Comparison of ENCODE assay signal across 1 cellular context in the genomic region with DNA sequence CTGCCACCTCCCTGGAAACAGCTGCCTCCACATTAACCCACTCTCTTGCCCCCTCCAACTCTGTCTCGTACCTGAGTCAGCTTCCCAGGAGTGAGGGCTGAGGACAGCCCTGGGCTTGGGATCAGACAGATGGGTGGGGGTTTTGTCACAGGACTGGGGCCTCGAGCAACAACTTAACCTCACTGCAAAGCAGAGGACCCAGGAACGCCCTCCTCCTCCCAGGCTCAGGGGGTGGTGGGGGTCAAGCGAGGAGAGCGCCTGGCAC.
TF ChIP-seq lines count a peak whose summit lies in the region.

No MANE protein-coding gene starts in this region.

TF ChIP-seq in IMR-90, 13 proteins besides CTCF, POLR2A, EP300 and RAD21:
- TF ChIP-seq RFX5 (IDR thresholded peaks at IDR 0.05; ENCODE audit: low read depth, low read length) (no peak), MAZ (IDR thresholded peaks at IDR 0.05; ENCODE audit: borderline replicate concordance, low read depth, low read length) (no peak), CEBPB (IDR thresholded peaks at IDR 0.05; ENCODE audit: low read depth, low read length) (no peak), SMC3 (IDR thresholded peaks at IDR 0.05; ENCODE audit: low read depth, low read length) (no peak), BHLHE40 (IDR thresholded peaks at IDR 0.05; ENCODE audit: low read depth, low read length) (no peak), USF2 (IDR thresholded peaks at IDR 0.05; ENCODE audit: low read depth, low read length) (no peak), CHD1 (IDR thresholded peaks at IDR 0.05; ENCODE audit: low read depth, low read length) (no peak), MAFK (IDR thresholded peaks at IDR 0.05; ENCODE audit: low read depth, low read length) (no peak), RCOR1 (IDR thresholded peaks at IDR 0.05; ENCODE audit: insufficient replicate concordance, low read length) (no peak), FOS (IDR thresholded peaks at IDR 0.05; ENCODE audit: low read depth, low read length) (no peak), MXI1 (IDR thresholded peaks at IDR 0.05; ENCODE audit: borderline replicate concordance, low read depth, low read length) (no peak), NFE2L2 (IDR thresholded peaks at IDR 0.05; ENCODE audit: low read depth, low read length) (no peak)
- TF ChIP-seq, protein P1, sequence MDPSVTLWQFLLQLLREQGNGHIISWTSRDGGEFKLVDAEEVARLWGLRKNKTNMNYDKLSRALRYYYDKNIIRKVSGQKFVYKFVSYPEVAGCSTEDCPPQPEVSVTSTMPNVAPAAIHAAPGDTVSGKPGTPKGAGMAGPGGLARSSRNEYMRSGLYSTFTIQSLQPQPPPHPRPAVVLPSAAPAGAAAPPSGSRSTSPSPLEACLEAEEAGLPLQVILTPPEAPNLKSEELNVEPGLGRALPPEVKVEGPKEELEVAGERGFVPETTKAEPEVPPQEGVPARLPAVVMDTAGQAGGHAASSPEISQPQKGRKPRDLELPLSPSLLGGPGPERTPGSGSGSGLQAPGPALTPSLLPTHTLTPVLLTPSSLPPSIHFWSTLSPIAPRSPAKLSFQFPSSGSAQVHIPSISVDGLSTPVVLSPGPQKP (IDR thresholded peaks at IDR 0.05; ENCODE audit: borderline replicate concordance, low read depth, low read length) = no peak
